In genomic region chr12:115078334-115078733, GRCh38 we compare ENCODE assay signal across 27 cellular contexts.
DNase-seq lines count a peak whose midpoint lies in the region; ATAC-seq, FAIRE-seq and TF ChIP-seq lines count a peak whose summit lies in the region.
"Had no signal": no experiment of that assay in that cellular context is flagged by ENCODE, and none has a peak within 500 bp of the region (broad histone marks: within the 10 kb centered on the region; RNA-seq: fewer than 3 reads in every experiment).

No MANE protein-coding gene starts in this region.

- H3K9me3 Mint-ChIP-seq in MCF 10A (ENCODE audit: unreplicated experiment), result no peaks in the 10 kb centered on the region
- H3K9me3 Mint-ChIP-seq: GM23338, H9 had no signal

- peaks cover 10 to 30% (median 25%) of the 10 kb centered on the region in 4 donors for H3K4me1 ChIP-seq in liver (ENCODE audit: control insufficient read depth in 4 of 4, insufficient read depth in 4 of 4, low read length in 3 of 4)
- peaks cover 0 to 4% (median 3%) of the 10 kb centered on the region in 3 donors for H3K4me1 ChIP-seq in pancreas
- H3K4me1 ChIP-seq: BE2C had no signal

- TF ChIP-seq RAD21 in liver (IDR thresholded peaks at IDR 0.05), result peak; percentile 70 to 74

- intact Hi-C loops in left colon (cut with DNase I, micrococcal nuclease) (no loop called here), pancreas (cut with DNase I) (no loop called here), MCF 10A (cut with micrococcal nuclease) (no loop called here)

- H3K27me3 Mint-ChIP-seq in MCF 10A (ENCODE audit: insufficient read depth, unreplicated experiment), result no peaks in the 10 kb centered on the region
- H3K27me3 Mint-ChIP-seq: CD4-positive, alpha-beta T cell had no signal

- H3K27me3 ChIP-seq in liver (ENCODE audit: control insufficient read depth in 4 of 4, insufficient read depth in 4 of 4, low read length in 3 of 4) (no peaks in the 10 kb centered on the region), pancreas (no peaks in the 10 kb centered on the region)
- H3K27me3 ChIP-seq: BE2C; BLaER1 treated with 17β-estradiol and CSF1 and Interleukin-3, amounts not matched to agents 10 nM and 100 nM had no signal

- no peak for FAIRE-seq in pancreas (lab: Jason Lieb, UNC)
- FAIRE-seq: A204.1, D721Med, GM12891, GM18507 had no signal

- CTCF ChIA-PET in MCF 10A (lab: Yijun Ruan, JAX), result no interaction called here

- no peak overlapping the region for H3K27ac Mint-ChIP-seq in MCF 10A (ENCODE audit: low read depth, unreplicated experiment)
- H3K27ac Mint-ChIP-seq: CD14-positive monocyte; CD4-positive, alpha-beta T cell; CD8-positive, alpha-beta memory T cell; GM23338 had no signal

- BruUV-seq in MCF 10A (replicated peaks; lab: Mats Ljungman, UMichigan), result no TSS peak

- H3K4me1 Mint-ChIP-seq in MCF 10A (ENCODE audit: insufficient read depth, unreplicated experiment), result no peaks in the 10 kb centered on the region
- H3K4me1 Mint-ChIP-seq: CD14-positive monocyte; CD8-positive, alpha-beta memory T cell; GM23338; H9 had no signal

- no peaks in the 10 kb centered on the region for H3K36me3 Mint-ChIP-seq in MCF 10A (ENCODE audit: insufficient read depth, unreplicated experiment)
- H3K36me3 Mint-ChIP-seq: CD14-positive monocyte had no signal

- DNase-seq in NCI-H748 (lab: John Stamatoyannopoulos, UW; ENCODE audit: unreplicated experiment), result peak; percentile 6
- DNase-seq in NCI-H748 treated with DMSO at 0.1 percent for 48 hours (lab: John Stamatoyannopoulos, UW), result no peak
- no peak for DNase-seq in left colon
- no peak for DNase-seq in pancreas
- no peak for DNase-seq in stimulated activated CD4-positive, alpha-beta T cell treated with anti-CD3 and anti-CD28 coated beads, Interleukin-2, amount 100 ng/mL, for 24 hours
- DNase-seq in MCF 10A (ENCODE audit: unreplicated experiment), result no peak
- DNase-seq in activated CD4-positive, alpha-beta T cell treated with anti-CD3 and anti-CD28 coated beads for 1 hour, result no peak
- DNase-seq: ACHN; AML-193; BE2C; CD4-positive, alpha-beta T cell; CD8-positive, alpha-beta memory T cell; DMS 273 treated with DMSO at 0.1 percent for 48 hours; DMS53; DMS79 treated with DMSO at 0.1 percent for 48 hours; GF-D8; H9 had no signal

- POLR2A ChIA-PET in MCF 10A (lab: Yijun Ruan, JAX), result no interaction called here

- H3K36me3 ChIP-seq in liver (ENCODE audit: control insufficient read depth in 4 of 4, insufficient read depth in 3 of 4, low read depth in 1 of 4, low read length in 3 of 4) (no peaks in the 10 kb centered on the region), pancreas (no peaks in the 10 kb centered on the region)
- H3K36me3 ChIP-seq: BE2C; BLaER1 treated with 17β-estradiol and CSF1 and Interleukin-3, amounts not matched to agents 10 nM and 100 nM had no signal

- ATAC-seq in left colon (peak; percentile 52), pancreas (peak; percentile 47 to 78 (median 67))
- ATAC-seq: GM23338, HCT116 had no signal

- H3K4me3 Mint-ChIP-seq in MCF 10A (ENCODE audit: unreplicated experiment), result no peak overlapping the region
- H3K4me3 Mint-ChIP-seq: CD14-positive monocyte; CD4-positive, alpha-beta T cell; GM23338; H9 had no signal

- peaks cover 0 to 3% (median 0%) of the 10 kb centered on the region in 4 donors for H3K9me3 ChIP-seq in liver (ENCODE audit: control insufficient read depth in 4 of 4, low read length in 3 of 4)
- H3K9me3 ChIP-seq in pancreas, result no peaks in the 10 kb centered on the region
- H3K9me3 ChIP-seq: BE2C; BLaER1 treated with 17β-estradiol and CSF1 and Interleukin-3, amounts not matched to agents 10 nM and 100 nM had no signal

- 33% methylated on average over 4 of the region's 4 CpGs for WGBS in liver
- WGBS in pancreas, 2 donors, result 9 to 19% methylated on average over 4 of the region's 4 CpGs

- H3K4me3 ChIP-seq in liver (ENCODE audit: low read depth in 1 of 3, low read length in 3 of 3) (peak overlapping the region in 1 of 3 donors; percentile 8), pancreas (no peak overlapping the region)
- H3K4me3 ChIP-seq: BLaER1 treated with 17β-estradiol and CSF1 and Interleukin-3, amounts not matched to agents 10 nM and 100 nM; GM23338 had no signal

- TF ChIP-seq CTCF in liver (IDR thresholded peaks at IDR 0.05; ENCODE audit: low read depth, low read length, missing input control) (no peak), pancreas (IDR thresholded peaks at IDR 0.05) (no peak), MCF 10A (IDR thresholded peaks at IDR 0.05; ENCODE audit: unreplicated experiment) (no peak)

- no peak overlapping the region for H3K9ac ChIP-seq in liver (ENCODE audit: low read depth in 1 of 2, low read length in 2 of 2)
- H3K9ac ChIP-seq: BLaER1 treated with 17β-estradiol and CSF1 and Interleukin-3, amounts not matched to agents 10 nM and 100 nM had no signal

- H3K27ac ChIP-seq in liver (ENCODE audit: low read depth in 1 of 2, low read length in 2 of 2), result peak overlapping the region; percentile 56 to 75
- no peak overlapping the region for H3K27ac ChIP-seq in pancreas
- H3K27ac ChIP-seq: 22Rv1; BLaER1 treated with 17β-estradiol and CSF1 and Interleukin-3, amounts not matched to agents 10 nM and 100 nM had no signal

TF ChIP-seq in liver, 16 proteins besides CTCF, POLR2A, EP300 and RAD21:
- TF ChIP-seq TAF1 (conservative IDR thresholded peaks at IDR 0.05), result no peak
- TF ChIP-seq JUND (IDR thresholded peaks at IDR 0.05), result peak; percentile 34 to 64
- peak; percentile 74 for TF ChIP-seq SP1 (IDR thresholded peaks at IDR 0.05)
- peak; percentile 31 for TF ChIP-seq NR2F2 (IDR thresholded peaks at IDR 0.05)
- peak; percentile 86 for TF ChIP-seq REST (IDR thresholded peaks at IDR 0.05)
- TF ChIP-seq FOXA2 (IDR thresholded peaks at IDR 0.05), result peak; percentile 82
- no peak for TF ChIP-seq ATF3 (IDR thresholded peaks at IDR 0.05)
- TF ChIP-seq FOXA1 (IDR thresholded peaks at IDR 0.05), result peak; percentile 36
- TF ChIP-seq YY1 (IDR thresholded peaks at IDR 0.05), result peak; percentile 81
- peak; percentile 88 to 93 for TF ChIP-seq HNF4A (conservative IDR thresholded peaks at IDR 0.05)
- peak; percentile 58 for TF ChIP-seq HNF4G (IDR thresholded peaks at IDR 0.05)
- peak in 1 of 2 donors; percentile 31 for TF ChIP-seq EGR1 (IDR thresholded peaks at IDR 0.05; ENCODE audit: low read depth in 2 of 2)
- peak; percentile 77 for TF ChIP-seq ZBTB33 (IDR thresholded peaks at IDR 0.05)
- peak; percentile 52 for TF ChIP-seq MAX (IDR thresholded peaks at IDR 0.05)
- peak in 1 of 2 donors; percentile 31 for TF ChIP-seq GABPA (IDR thresholded peaks at IDR 0.05 in 1 of 2, conservative IDR thresholded peaks at IDR 0.05 in 1 of 2)
- peak; percentile 86 to 97 for TF ChIP-seq RXRA (IDR thresholded peaks at IDR 0.05)

Comparison
In these comparisons a context has a peak if more than half of its experiments do, and no peak if none do; other contexts are left out.
1. H3K27ac ChIP-seq: peak in liver (2 of 2); none in pancreas (0 of 4).